ENCODE assay signal across 14 cellular contexts in the genomic region with DNA sequence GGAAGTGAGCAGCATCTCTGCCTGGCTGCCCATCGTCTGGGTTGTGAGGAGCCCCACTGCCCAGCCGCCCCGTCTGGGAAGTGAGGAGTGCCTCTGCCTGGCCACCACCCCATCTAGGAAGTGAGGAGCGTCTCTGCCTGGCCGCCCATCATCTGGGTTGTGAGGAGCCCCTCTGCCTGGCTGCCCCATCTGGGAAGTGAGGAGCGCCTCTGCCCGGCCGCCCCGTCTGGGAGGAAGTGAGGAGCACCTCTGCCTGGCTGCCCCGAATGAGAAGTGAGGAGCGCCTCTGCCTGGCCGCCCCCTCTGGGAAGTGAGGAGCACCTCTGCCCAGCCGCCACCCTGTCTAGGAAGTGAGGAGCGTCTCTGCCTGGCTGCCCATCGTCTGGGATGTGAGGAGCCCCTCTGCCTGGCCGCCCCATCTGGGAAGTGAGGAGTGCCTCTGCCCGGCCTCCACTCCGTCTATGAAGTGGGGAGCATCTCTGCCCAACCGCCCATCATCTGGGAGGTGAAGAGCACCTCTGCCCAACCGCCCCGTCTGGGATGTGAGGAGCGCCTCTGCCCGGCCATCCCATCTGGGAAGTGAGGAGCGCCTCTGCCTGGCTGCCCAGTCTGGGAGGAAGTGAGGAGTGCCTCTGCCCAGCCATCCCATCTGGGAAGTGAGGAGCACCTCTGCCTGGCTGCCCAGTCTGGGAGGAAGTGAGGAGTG. TPM values are rescaled to one million over a fixed set of nuclear protein-coding genes. Genes with fewer than 3 reads are reported as not detected.
"Had no signal": no experiment of that assay in that cellular context is flagged by ENCODE, and none has a peak within 500 bp of the region (broad histone marks: within the 10 kb centered on the region; RNA-seq: fewer than 3 reads in every experiment).

No MANE protein-coding gene starts in this region.

RNA-seq across cellular contexts. Expression of a gene that starts 11.4 kb away (rescaled TPM):
- total RNA-seq: activated B cell treated with CpG ODN at 0.5 μM for 24 hours; activated CD4-positive, alpha-beta memory T cell treated with anti-CD3 and anti-CD28 coated beads for 36 hours; activated CD4-positive, alpha-beta memory T cell treated with anti-CD3 and anti-CD28 coated beads, Interleukin-2, amount 10 ng/mL, durations not matched to agents 7 days and 5 days; activated CD4-positive, alpha-beta T cell treated with anti-CD3 and anti-CD28 coated beads for 36 hours; activated CD4-positive, alpha-beta T cell treated with anti-CD3 and anti-CD28 coated beads, Interleukin-2, amount 10 ng/mL, durations not matched to agents 24 days and 14 days; activated CD4-positive, alpha-beta T cell treated with anti-CD3 and anti-CD28 coated beads, Interleukin-2, amount 10 ng/mL, durations not matched to agents 7 days and 5 days; activated CD8-positive, alpha-beta memory T cell treated with anti-CD3 and anti-CD28 coated beads for 36 hours; activated CD8-positive, alpha-beta memory T cell treated with anti-CD3 and anti-CD28 coated beads, Interleukin-2, amount 10 ng/mL, durations not matched to agents 7 days and 5 days; activated CD8-positive, alpha-beta T cell treated with anti-CD3 and anti-CD28 coated beads for 36 hours; activated CD8-positive, alpha-beta T cell treated with anti-CD3 and anti-CD28 coated beads, Interleukin-2, amount 10 ng/mL, durations not matched to agents 7 days and 5 days; T-cell; T-helper 1 cell treated with Interleukin-12 subunit alpha and Interleukin-12 subunit beta and Interleukin-4 antibody, amounts not matched to agents 30 ng/mL and 1 ng/mL, for 36 hours; T-helper 17 cell; T-helper 2 cell treated with Interferon-gamma antibody and Interleukin-4, amounts not matched to agents 100 ng/mL and 5 ng/mL, for 36 hours had no signal
